In the genomic region with DNA sequence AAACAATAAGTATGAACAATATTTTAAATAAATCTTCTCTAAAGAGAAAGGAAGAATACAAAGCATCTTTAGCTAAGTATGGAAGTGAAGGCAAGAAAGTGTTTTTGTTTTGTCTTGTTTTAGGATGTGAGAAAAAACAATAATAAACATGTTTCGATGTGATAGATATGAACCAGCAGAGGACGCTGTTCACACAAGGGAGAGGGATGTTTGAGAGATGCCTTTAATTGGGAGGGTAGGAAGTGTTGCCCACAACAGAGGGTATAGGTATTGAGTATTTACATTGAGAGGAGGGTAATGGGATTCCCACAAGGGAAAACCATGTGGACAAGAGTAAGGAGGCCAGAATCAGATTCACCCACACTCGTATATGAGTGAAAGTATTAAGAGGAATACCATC, we compare ENCODE assay signal across 21 cellular contexts. TPM values are rescaled to one million over a fixed set of nuclear protein-coding genes. Genes with fewer than 3 reads are reported as not detected.
DNase-seq lines count a peak whose midpoint lies in the region; ATAC-seq and TF ChIP-seq lines count a peak whose summit lies in the region.
"Had no signal": no experiment of that assay in that cellular context is flagged by ENCODE, and none has a peak within 500 bp of the region (broad histone marks: within the 10 kb centered on the region; RNA-seq: fewer than 3 reads in every experiment).

No MANE protein-coding gene starts in this region.

- peak; percentile 68 for ATAC-seq in HG02938 (IDR thresholded peaks at IDR 0.05; ENCODE audit: unreplicated experiment)
- ATAC-seq: effector memory CD8-positive, alpha-beta T cell; stimulated activated naive CD8-positive, alpha-beta T cell treated with anti-CD3 and anti-CD28 coated beads, Interleukin-15, Interleukin-2, amounts not matched to agents 100 U/mL and 50 U/mL, for 24 hours had no signal

- H3K4me1 Mint-ChIP-seq in mesothelial cell of epicardium: no peaks in the 10 kb centered on the region

- H3K9me3 ChIP-seq in WERI-Rb-1 (ENCODE audit: severe bottlenecking): no peaks in the 10 kb centered on the region
- H3K9me3 ChIP-seq: uterus had no signal

- H3K36me3 Mint-ChIP-seq in mesothelial cell of epicardium: no peaks in the 10 kb centered on the region

- DNase-seq in DMS53 (lab: John Stamatoyannopoulos, UW) (peak; percentile 53), DMS53 treated with DMSO at 0.1 percent for 48 hours (lab: John Stamatoyannopoulos, UW; ENCODE audit: unreplicated experiment) (no peak), WERI-Rb-1 (no peak), mesothelial cell of epicardium (ENCODE audit: low spot score in 2 of 2, unreplicated experiment in 2 of 2) (no peak), H4 (ENCODE audit: low spot score) (no peak), DMS79 treated with DMSO at 0.1 percent for 48 hours (lab: John Stamatoyannopoulos, UW) (no peak)
- DNase-seq in activated CD4-positive, alpha-beta T cell treated with anti-CD3 and anti-CD28 coated beads, Interleukin-2, amount 50 U/mL, for 1 hour: no peak
- DNase-seq: activated naive CD4-positive, alpha-beta T cell treated with anti-CD3 and anti-CD28 coated beads, Interleukin-2, amount 50 U/mL, for 16 hours; CD4-positive, alpha-beta T cell; effector memory CD8-positive, alpha-beta T cell; foreskin melanocyte; GDM1; mesenchymal stem cell; PC-9; stimulated activated naive CD8-positive, alpha-beta T cell treated with anti-CD3 and anti-CD28 coated beads, Interleukin-15, Interleukin-2, amounts not matched to agents 100 U/mL and 50 U/mL, for 24 hours; SW 1271; uterus had no signal

- no peaks in the 10 kb centered on the region for H3K27me3 Mint-ChIP-seq in mesothelial cell of epicardium (ENCODE audit: low read depth)
- H3K27me3 Mint-ChIP-seq: CD4-positive, alpha-beta T cell; effector memory CD8-positive, alpha-beta T cell had no signal

- H3K27me3 ChIP-seq in WERI-Rb-1 (ENCODE audit: insufficient read depth, low read depth, severe bottlenecking): no peaks in the 10 kb centered on the region
- H3K27me3 ChIP-seq: uterus had no signal

- no peaks in the 10 kb centered on the region for H3K36me3 ChIP-seq in WERI-Rb-1
- H3K36me3 ChIP-seq: uterus had no signal

- no peak overlapping the region for H3K27ac ChIP-seq in WERI-Rb-1
- H3K27ac ChIP-seq: PC-9, skin epidermis, uterus, VCaP had no signal

- H3K27ac Mint-ChIP-seq in mesothelial cell of epicardium: no peak overlapping the region
- H3K27ac Mint-ChIP-seq: CD4-positive, alpha-beta T cell; effector memory CD8-positive, alpha-beta T cell had no signal

- TF ChIP-seq CTCF in WERI-Rb-1 (IDR thresholded peaks at IDR 0.05; ENCODE audit: low read depth, low read length) (peak; percentile 25; the same call in 1 of the 2 replicates), mesothelial cell of epicardium (IDR thresholded peaks at IDR 0.05; ENCODE audit: unreplicated experiment) (peak; percentile 14)

- H3K9me3 Mint-ChIP-seq in mesothelial cell of epicardium: no peaks in the 10 kb centered on the region

- no peak overlapping the region for H3K4me3 ChIP-seq in WERI-Rb-1 (ENCODE audit: low read depth, low read length)
- H3K4me3 ChIP-seq: PC-9, skin epidermis, uterus had no signal

- H3K4me3 Mint-ChIP-seq in mesothelial cell of epicardium: no peak overlapping the region
- H3K4me3 Mint-ChIP-seq: CD4-positive, alpha-beta T cell; effector memory CD8-positive, alpha-beta T cell had no signal

RNA-seq across cellular contexts. Expression of a gene that starts 55.1 kb away (rescaled TPM):
- total RNA-seq in mesothelial cell of epicardium: not detected in 3 replicates
- total RNA-seq in H4 (2014; rRNA removed; shearing (Covaris generic)): not detected in 2 replicates
- total RNA-seq: A172; CD4-positive, alpha-beta T cell; PC-9 had no signal
